Comparison of ENCODE assay signal across 8 cellular contexts in the genomic region with DNA sequence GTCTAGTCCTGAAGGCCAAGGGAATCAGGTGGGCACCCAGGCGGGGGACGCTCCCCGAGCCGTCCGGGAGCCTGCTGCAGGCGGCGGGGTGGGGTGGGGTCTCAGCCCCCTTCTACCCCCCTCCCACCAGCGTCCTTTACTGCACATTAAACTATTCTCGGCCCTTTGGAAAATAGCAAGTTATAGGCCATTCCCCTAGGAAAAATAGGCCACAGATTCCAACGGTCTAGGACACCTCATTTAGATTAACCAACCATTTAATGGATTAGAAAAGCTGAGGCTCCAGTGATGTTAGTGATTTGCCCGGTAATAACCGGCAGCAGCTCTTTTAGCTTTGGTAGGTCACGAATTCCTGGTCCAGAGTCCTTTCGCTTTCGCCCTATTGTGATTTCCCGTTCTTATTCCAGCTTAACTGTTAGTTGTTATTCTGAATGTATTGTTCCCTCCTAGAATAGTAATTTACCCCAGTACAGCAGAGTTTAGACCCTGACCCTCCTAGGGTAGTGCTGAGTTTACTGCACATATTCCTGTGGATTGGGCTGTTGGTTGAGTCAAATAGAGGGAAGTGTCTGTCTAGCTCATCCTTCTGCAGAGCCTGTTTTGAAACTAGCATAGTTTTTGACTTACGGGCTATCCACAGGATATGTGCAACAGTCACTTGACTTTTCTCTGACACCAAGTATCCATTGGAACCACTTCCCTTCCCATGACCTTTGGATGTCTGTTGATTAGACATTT. TPM values are rescaled to one million over a fixed set of nuclear protein-coding genes. Genes with fewer than 3 reads are reported as not detected.
DNase-seq lines count a peak whose midpoint lies in the region; ATAC-seq and TF ChIP-seq lines count a peak whose summit lies in the region.

No MANE protein-coding gene starts in this region.

- peak overlapping the region; percentile 58; the same call in 1 of the 2 replicates for H2BK120ac ChIP-seq in IMR-90 (ENCODE audit: low read depth, low read length)

- peaks cover 6% of the 10 kb centered on the region for H3K36me3 ChIP-seq in CD4-positive, alpha-beta memory T cell (ENCODE audit: insufficient read depth, low read length)
- H3K36me3 ChIP-seq in IMR-90 (ENCODE audit: control insufficient read depth, insufficient read depth, low read length) (peaks cover 19% of the 10 kb centered on the region), gastroesophageal sphincter (peaks cover 0 to 26% of the 10 kb centered on the region in 2 donors)

- H2BK5ac ChIP-seq in IMR-90 (ENCODE audit: low read depth, low read length, poor library complexity, severe bottlenecking), result peak overlapping the region; percentile 90

- no peaks in the 10 kb centered on the region for H3K27me3 Mint-ChIP-seq in CD4-positive, alpha-beta memory T cell
- no peaks in the 10 kb centered on the region for H3K27me3 Mint-ChIP-seq in activated CD8-positive, alpha-beta T cell treated with anti-CD3 and anti-CD28 coated beads for 36 hours

- no peak overlapping the region; the same call in 2 of the 3 replicates for H2BK15ac ChIP-seq in IMR-90 (ENCODE audit: low read depth, low read length)

- no CpG with 5 or more reads among the region's 17 CpGs for WGBS in IMR-90 (ENCODE audit: extremely low coverage in 2 of 2, insufficient read length in 1 of 2), 2 experiments
- WGBS in gastroesophageal sphincter (ENCODE audit: low coverage in 1 of 2), 2 donors, result 0% methylated on average over 1 to 10 of the region's 17 CpGs

- H4K5ac ChIP-seq in IMR-90 (ENCODE audit: low read depth, low read length), result peak overlapping the region; percentile 53

- ATAC-seq in GM19328 (IDR thresholded peaks at IDR 0.05; ENCODE audit: unreplicated experiment) (peak; percentile 40), IMR-90 (ENCODE audit: low read depth) (peak; percentile 61), gastroesophageal sphincter (peak; percentile 70)
- ATAC-seq in activated CD8-positive, alpha-beta T cell treated with anti-CD3 and anti-CD28 coated beads for 36 hours, result peak; percentile 57

- peak overlapping the region; percentile 91 for H3K56ac ChIP-seq in IMR-90 (ENCODE audit: extremely low read depth, insufficient read depth, low read length)

- peak overlapping the region; percentile 83 to 96 for H4K8ac ChIP-seq in IMR-90 (ENCODE audit: low read depth in 2 of 2, low read length in 2 of 2)

- H3K27me3 ChIP-seq in CD4-positive, alpha-beta memory T cell (ENCODE audit: insufficient read depth, low read length), result no peaks in the 10 kb centered on the region
- H3K27me3 ChIP-seq in IMR-90 (ENCODE audit: control insufficient read depth, insufficient read depth, low read length) (no peaks in the 10 kb centered on the region), gastroesophageal sphincter (no peaks in the 10 kb centered on the region)

- POLR2A ChIA-PET in CD4-positive, alpha-beta memory T cell (lab: Charles Lee; ENCODE audit: partially characterized antibody), result interaction anchor here (0.6 to 3.3 kb wide), 12 partner anchors 9 to 134 kb away, joined by 3 to 59 read pairs (median 7); a partner anchor contains a TSS
- POLR2A ChIA-PET in IMR-90 (lab: Charles Lee; ENCODE audit: unreplicated experiment), result no interaction called here
- POLR2A ChIA-PET in activated CD8-positive, alpha-beta T cell treated with anti-CD3 and anti-CD28 coated beads for 36 hours (lab: Charles Lee), result interaction anchor here (0.9 to 8.0 kb wide), 7 partner anchors 11 to 328 kb away, joined by 3 to 74 read pairs (median 5); a partner anchor contains a TSS

- no peak overlapping the region for H2BK20ac ChIP-seq in IMR-90 (ENCODE audit: low read depth, low read length)

- H3K4me1 ChIP-seq in CD4-positive, alpha-beta memory T cell (ENCODE audit: insufficient read depth, low read length), result peaks cover 53% of the 10 kb centered on the region
- H3K4me1 ChIP-seq in IMR-90 (ENCODE audit: control insufficient read depth, insufficient read depth, low read length) (peaks cover 13% of the 10 kb centered on the region), gastroesophageal sphincter (peaks cover 7 to 54% (median 27%) of the 10 kb centered on the region in 3 donors)

- no peaks in the 10 kb centered on the region for H3K9me3 ChIP-seq in CD4-positive, alpha-beta memory T cell (ENCODE audit: control insufficient read depth in 1 of 2, low read length in 2 of 2)
- H3K9me3 ChIP-seq in IMR-90 (ENCODE audit: control insufficient read depth, insufficient read depth, low read length) (no peaks in the 10 kb centered on the region), gastroesophageal sphincter (no peaks in the 10 kb centered on the region)

- H4K91ac ChIP-seq in IMR-90 (ENCODE audit: insufficient read depth, low read depth, low read length), result peak overlapping the region; percentile 49

- H3K14ac ChIP-seq in IMR-90 (replicated peaks; ENCODE audit: low read depth, low read length), result peak overlapping the region; percentile 86

- intact Hi-C loops in CD4-positive, alpha-beta memory T cell (cut with micrococcal nuclease), result no loop called here
- intact Hi-C loops in IMR-90 (cut with micrococcal nuclease), result loop anchor here (1.0 to 2.0 kb wide), 2 partner anchors 134 to 211 kb away; no protein-coding TSS in a partner anchor
- intact Hi-C loops in activated CD8-positive, alpha-beta T cell treated with anti-CD3 and anti-CD28 coated beads for 36 hours (cut with micrococcal nuclease), result loop anchor here (2.0 kb wide), 1 partner anchor 13 kb away; a partner anchor contains a TSS

- H2AK5ac ChIP-seq in IMR-90 (ENCODE audit: low read depth, low read length), result peak overlapping the region; percentile 81

- H3K79me1 ChIP-seq in IMR-90 (ENCODE audit: low read depth in 1 of 2, low read length in 2 of 2), result peaks cover 9 to 30% of the 10 kb centered on the region in 2 experiments; a peak in 2 of 4 replicates

- H3K4ac ChIP-seq in IMR-90 (ENCODE audit: low read depth, low read length), result peak overlapping the region; percentile 68

- peak overlapping the region; percentile 45 to 56 for H3K4me3 ChIP-seq in CD4-positive, alpha-beta memory T cell (ENCODE audit: low read length in 2 of 2)
- peak overlapping the region; percentile 96 for H3K4me3 ChIP-seq in IMR-90 (ENCODE audit: insufficient read depth, low read depth, low read length)
- peak overlapping the region; percentile 69 to 81 for H3K4me3 ChIP-seq in gastroesophageal sphincter

- DNase-seq in CD4-positive, alpha-beta memory T cell, result peak in 2 of 5 donors; percentile 24 to 29
- DNase-seq in IMR-90, result peak; percentile 90
- DNase-seq in activated CD8-positive, alpha-beta T cell treated with anti-CD3 and anti-CD28 coated beads for 36 hours, result no peak
- DNase-seq in non-pigmented ciliary epithelial cell (ENCODE audit: low read depth), result peak; percentile 47
- DNase-seq in NCI-H2029 treated with DMSO at 0.1 percent for 48 hours (lab: John Stamatoyannopoulos, UW), result no peak
- DNase-seq in activated CD4-positive, alpha-beta T cell treated with anti-CD3 and anti-CD28 coated beads, Interleukin-2, amount 50 U/mL, for 1 hour, result no peak

- peaks cover 14 to 35% of the 10 kb centered on the region in 2 donors for H3K36me3 Mint-ChIP-seq in CD4-positive, alpha-beta memory T cell
- peaks cover 45% of the 10 kb centered on the region for H3K36me3 Mint-ChIP-seq in activated CD8-positive, alpha-beta T cell treated with anti-CD3 and anti-CD28 coated beads for 36 hours (ENCODE audit: low read depth)

- peak overlapping the region; percentile 82 to 98 (median 96) for H3K27ac Mint-ChIP-seq in CD4-positive, alpha-beta memory T cell
- H3K27ac Mint-ChIP-seq in activated CD8-positive, alpha-beta T cell treated with anti-CD3 and anti-CD28 coated beads for 36 hours, result peak overlapping the region; percentile 96

- TF ChIP-seq POLR2A in IMR-90 (IDR thresholded peaks at IDR 0.05; ENCODE audit: low read depth, low read length), result peak; percentile 91
- TF ChIP-seq POLR2A in gastroesophageal sphincter (IDR thresholded peaks at IDR 0.05), result peak; percentile 30 to 65

- peak overlapping the region; percentile 95 for H2AK9ac ChIP-seq in IMR-90 (replicated peaks; ENCODE audit: low read depth, low read length, poor library complexity)

- H3K4me1 Mint-ChIP-seq in CD4-positive, alpha-beta memory T cell, result peaks cover 43 to 61% (median 52%) of the 10 kb centered on the region in 4 donors
- H3K4me1 Mint-ChIP-seq in activated CD8-positive, alpha-beta T cell treated with anti-CD3 and anti-CD28 coated beads for 36 hours (ENCODE audit: low read depth), result peaks cover 55% of the 10 kb centered on the region

- no peak for TF ChIP-seq CTCF in IMR-90 (conservative IDR thresholded peaks at IDR 0.05; ENCODE audit: low read depth, low read length)
- no peak for TF ChIP-seq CTCF in activated CD8-positive, alpha-beta T cell treated with anti-CD3 and anti-CD28 coated beads for 36 hours (IDR thresholded peaks at IDR 0.05)
- no peak for TF ChIP-seq CTCF in gastroesophageal sphincter (IDR thresholded peaks at IDR 0.05)

- TF ChIP-seq RAD21 in IMR-90 (IDR thresholded peaks at IDR 0.05; ENCODE audit: low read length), result no peak

- peaks cover 10% of the 10 kb centered on the region; the same call in 1 of the 2 replicates for H3K9me1 ChIP-seq in IMR-90 (ENCODE audit: insufficient read depth, low read length)

- H3K9me3 Mint-ChIP-seq in CD4-positive, alpha-beta memory T cell, result no peaks in the 10 kb centered on the region
- H3K9me3 Mint-ChIP-seq in activated CD8-positive, alpha-beta T cell treated with anti-CD3 and anti-CD28 coated beads for 36 hours, result no peaks in the 10 kb centered on the region

- TSS peak; percentile 54 for BruUV-seq in IMR-90 (replicated peaks; lab: Mats Ljungman, UMichigan)

- peak overlapping the region; percentile 97 for H3K4me2 ChIP-seq in IMR-90 (ENCODE audit: low read depth, low read length)

- CTCF ChIA-PET in CD4-positive, alpha-beta memory T cell (lab: Charles Lee; ENCODE audit: partially characterized antibody), result interaction anchor here (1.0 to 6.3 kb wide), 11 partner anchors 7 to 95 kb away, joined by 3 to 73 read pairs (median 4); a partner anchor contains a TSS
- CTCF ChIA-PET in IMR-90 (lab: Yijun Ruan, JAX), result interaction anchor here (1.3 to 2.3 kb wide), 2 partner anchors 19 to 45 kb away, joined by 6 to 11 read pairs; no protein-coding TSS in a partner anchor
- CTCF ChIA-PET in activated CD8-positive, alpha-beta T cell treated with anti-CD3 and anti-CD28 coated beads for 36 hours (lab: Charles Lee), result interaction anchor here (0.7 to 4.0 kb wide), 9 partner anchors 9 to 368 kb away, joined by 3 to 36 read pairs (median 6); a partner anchor contains a TSS

- H3K27ac ChIP-seq in CD4-positive, alpha-beta memory T cell (ENCODE audit: low read depth, low read length), result peak overlapping the region; percentile 75
- peak overlapping the region; percentile 96 for H3K27ac ChIP-seq in IMR-90 (ENCODE audit: insufficient read depth, low read length)
- peak overlapping the region; percentile 88 to 99 (median 97) for H3K27ac ChIP-seq in gastroesophageal sphincter

- H3K9ac ChIP-seq in IMR-90 (ENCODE audit: low read depth, low read length), result peak overlapping the region; percentile 96

- TF ChIP-seq EP300 in gastroesophageal sphincter (IDR thresholded peaks at IDR 0.05), result no peak

- peak overlapping the region; percentile 84 to 99 (median 98) for H3K4me3 Mint-ChIP-seq in CD4-positive, alpha-beta memory T cell
- peak overlapping the region; percentile 86 for H3K4me3 Mint-ChIP-seq in activated CD8-positive, alpha-beta T cell treated with anti-CD3 and anti-CD28 coated beads for 36 hours

- peak overlapping the region; percentile 92 for H2AFZ ChIP-seq in IMR-90 (replicated peaks; ENCODE audit: low read length, poor library complexity)

- H3K23ac ChIP-seq in IMR-90 (ENCODE audit: low read depth, low read length), result peak overlapping the region; percentile 92

- H4K20me1 ChIP-seq in IMR-90 (ENCODE audit: insufficient read depth, low read length), result peaks cover 21% of the 10 kb centered on the region; the same call in 1 of the 2 replicates

- H3K18ac ChIP-seq in IMR-90 (ENCODE audit: low read depth, low read length), result peak overlapping the region; percentile 90

- dilution Hi-C loops in IMR-90 (cut with HindIII; ENCODE audit: low sequenced_read_pairs, unreplicated experiment), result no loop called here

- in situ Hi-C loops in IMR-90 (cut with MboI; ENCODE audit: low sequenced_read_pairs), result no loop called here

RNA-seq across cellular contexts. Expression of a gene that starts 0.7 kb away (rescaled TPM):
- 10 to 100 TPM; 52.8 to 54.7 TPM for total RNA-seq in CD4-positive, alpha-beta memory T cell
- 100 to 1,000 TPM; 154 to 207 TPM for polyA plus RNA-seq in CD4-positive, alpha-beta memory T cell
- total RNA-seq in IMR-90 (2012; rRNA removed), result 258 and 330 TPM in 2 replicates
- 186 and 189 TPM in 2 replicates for polyA plus RNA-seq in IMR-90 (2012; rRNA removed)
- polyA plus RNA-seq in IMR-90 (2012; cell fraction: cytosol; rRNA removed), result 142 and 178 TPM in 2 replicates
- 39.1 and 96.8 TPM in 2 replicates for polyA plus RNA-seq in IMR-90 (2012; cell fraction: nucleus; rRNA removed; ENCODE audit: low replicate concordance)
- 100 to 1,000 TPM; 179 to 189 TPM for total RNA-seq in activated CD8-positive, alpha-beta T cell treated with anti-CD3 and anti-CD28 coated beads for 36 hours
- 100 to 1,000 TPM; 124 to 153 (median 149) TPM for total RNA-seq in gastroesophageal sphincter

RNA-seq across cellular contexts. Expression of a gene that starts 13.6 kb away (rescaled TPM):
- 1 to 10 TPM; 1.6 to 2.3 TPM for total RNA-seq in CD4-positive, alpha-beta memory T cell
- polyA plus RNA-seq in CD4-positive, alpha-beta memory T cell, result 1 to 10 TPM in 1 of 2 donors, under 1 TPM in 1; 0.94 to 1.2 TPM
- total RNA-seq in IMR-90 (2012; rRNA removed) (1.9 and 2.3 TPM in 2 replicates), gastroesophageal sphincter (1 to 10 TPM in 1 of 4 donors, under 1 TPM in 3; 0.15 to 1.3 (median 0.21) TPM)
- polyA plus RNA-seq in IMR-90 (2012; rRNA removed), result 1.1 and 1.4 TPM in 2 replicates
- polyA plus RNA-seq in IMR-90 (2012; cell fraction: cytosol; rRNA removed), result 1.0 and 3.0 TPM in 2 replicates
- 1.2 and 2.8 TPM in 2 replicates for polyA plus RNA-seq in IMR-90 (2012; cell fraction: nucleus; rRNA removed; ENCODE audit: low replicate concordance)
- 1 to 10 TPM; 1.8 to 2.7 TPM for total RNA-seq in activated CD8-positive, alpha-beta T cell treated with anti-CD3 and anti-CD28 coated beads for 36 hours

RNA-seq across cellular contexts. Expression of a gene that starts 23.2 kb away (rescaled TPM):
- total RNA-seq in CD4-positive, alpha-beta memory T cell, result not detected
- not detected for polyA plus RNA-seq in CD4-positive, alpha-beta memory T cell
- total RNA-seq in IMR-90 (2012; rRNA removed) (under 0.01 TPM in 1 of 2 replicates, not detected in the other), gastroesophageal sphincter (under 1 TPM in 3 of 4 donors, not detected in 1; 0.16 to 0.45 (median 0.40) TPM)
- 0.05 and 0.07 TPM in 2 replicates for polyA plus RNA-seq in IMR-90 (2012; rRNA removed)
- polyA plus RNA-seq in IMR-90 (2012; cell fraction: cytosol; rRNA removed), result 0.04 TPM in 1 of 2 replicates, not detected in the other
- 0.02 TPM in 1 of 2 replicates, not detected in the other for polyA plus RNA-seq in IMR-90 (2012; cell fraction: nucleus; rRNA removed; ENCODE audit: low replicate concordance)
- under 1 TPM in 1 of 2 experiments, not detected in 1; 0.16 TPM for total RNA-seq in activated CD8-positive, alpha-beta T cell treated with anti-CD3 and anti-CD28 coated beads for 36 hours

Comparison
In these comparisons a context has a peak if more than half of its experiments do, and no peak if none do; other contexts are left out.
1. DNase-seq: peak in IMR-90 (single experiment) and non-pigmented ciliary epithelial cell (single experiment); none in activated CD8-positive, alpha-beta T cell treated with anti-CD3 and anti-CD28 coated beads for 36 hours (single experiment), NCI-H2029 treated with DMSO at 0.1 percent for 48 hours (single experiment) and activated CD4-positive, alpha-beta T cell treated with anti-CD3 and anti-CD28 coated beads, Interleukin-2, amount 50 U/mL, for 1 hour (single experiment).
2. Peak in every context shown above with its lines, with median percentiles within 50 percentile points of each other: H3K27ac ChIP-seq, H3K4me3 ChIP-seq and ATAC-seq.